ENCODE assay signal across 8 cellular contexts in genomic region chr1:11967028-11967547, GRCh38.
DNase-seq lines count a peak whose midpoint lies in the region; ATAC-seq, FAIRE-seq and TF ChIP-seq lines count a peak whose summit lies in the region.

No MANE protein-coding gene starts in this region.

- no peak for ATAC-seq in HG02884 (IDR thresholded peaks at IDR 0.05; ENCODE audit: unreplicated experiment)

- peak; percentile 59 for TF ChIP-seq CTCF in astrocyte of the cerebellum (IDR thresholded peaks at IDR 0.05; ENCODE audit: low read depth, low read length, missing control alignments)

- in situ Hi-C loops in astrocyte of the cerebellum (cut with HindIII; ENCODE audit: low sequenced_read_pairs): no loop called here

- FAIRE-seq in urothelium cell line (lab: Jason Lieb, UNC): no peak

- DNase-seq in AG08396 (ENCODE audit: low spot score) (peak; percentile 28), GM19240 (ENCODE audit: insufficient read length, low spot score) (peak; percentile 45), NCI-H226 (peak; percentile 43), astrocyte of the cerebellum (ENCODE audit: low read depth) (peak; percentile 15), iris pigment epithelial cell (ENCODE audit: low read depth) (peak; percentile 21), urothelium cell line (ENCODE audit: low spot score) (peak; percentile 26), amniotic stem cell (lab: John Stamatoyannopoulos, UW) (no peak)

- H3K4me3 ChIP-seq in astrocyte of the cerebellum (ENCODE audit: low read depth, low read length): no peak overlapping the region
